In genomic region chr17:51121620-51122472, GRCh38 we compare ENCODE assay signal across 8 cellular contexts.
DNase-seq lines count a peak whose midpoint lies in the region; FAIRE-seq and TF ChIP-seq lines count a peak whose summit lies in the region.

No MANE protein-coding gene starts in this region.

- H3K27me3 ChIP-seq in layer of hippocampus (ENCODE audit: control insufficient read depth, insufficient read depth, low read length): no peaks in the 10 kb centered on the region

- DNase-seq in DMS153 (lab: John Stamatoyannopoulos, UW) (peak; percentile 61), HCEC 1CT (peak; percentile 92), NCI-H2227 treated with DMSO at 0.1 percent for 48 hours (lab: John Stamatoyannopoulos, UW) (peak; percentile 43), D721Med (ENCODE audit: insufficient read length, low spot score) (no peak)
- peak; percentile 95 for DNase-seq in activated CD4-positive, alpha-beta T cell treated with anti-CD3 and anti-CD28 coated beads for 48 hours
- DNase-seq in stimulated activated CD4-positive, alpha-beta T cell treated with anti-CD3 and anti-CD28 coated beads, Interleukin-15, amount 100 ng/mL, for 48 hours (ENCODE audit: low read depth in 2 of 2): peak; percentile 87 to 89

- no peak for FAIRE-seq in D721Med (lab: Jason Lieb, UNC)

- TF ChIP-seq CTCF in D721Med (IDR thresholded peaks at IDR 0.05; ENCODE audit: insufficient read depth, missing control alignments): no peak

- H3K27ac ChIP-seq in cingulate gyrus (ENCODE audit: low read depth, low read length) (peak overlapping the region; percentile 97), layer of hippocampus (ENCODE audit: low read depth, low read length) (peak overlapping the region; percentile 98)
